8 cellular contexts compared by ENCODE assay signal in genomic region chr5:71782393-71782770, GRCh38.
DNase-seq lines count a peak whose midpoint lies in the region; ATAC-seq lines count a peak whose summit lies in the region.

No MANE protein-coding gene starts in this region.

- peak overlapping the region; percentile 59 for H3K4me3 Mint-ChIP-seq in memory B cell
- H3K4me3 Mint-ChIP-seq in effector memory CD8-positive, alpha-beta T cell = no peak overlapping the region

- H3K9me3 Mint-ChIP-seq in memory B cell = no peaks in the 10 kb centered on the region
- H3K9me3 Mint-ChIP-seq in effector memory CD8-positive, alpha-beta T cell = no peaks in the 10 kb centered on the region

- ATAC-seq in GM18498 (IDR thresholded peaks at IDR 0.05; ENCODE audit: unreplicated experiment) (peak; percentile 16), GM21381 (IDR thresholded peaks at IDR 0.05; ENCODE audit: unreplicated experiment) (peak; percentile 27), HG03565 (IDR thresholded peaks at IDR 0.05; ENCODE audit: unreplicated experiment) (peak; percentile 17), memory B cell (ENCODE audit: low read depth) (peak; percentile 66), GM21576 (IDR thresholded peaks at IDR 0.05; ENCODE audit: unreplicated experiment) (no peak)
- ATAC-seq in effector memory CD8-positive, alpha-beta T cell (replicated peaks) = no peak

- H3K36me3 Mint-ChIP-seq in memory B cell = no peaks in the 10 kb centered on the region
- no peaks in the 10 kb centered on the region for H3K36me3 Mint-ChIP-seq in effector memory CD8-positive, alpha-beta T cell (ENCODE audit: insufficient read depth)

- no peaks in the 10 kb centered on the region for H3K27me3 Mint-ChIP-seq in memory B cell
- peaks cover 34 to 59% of the 10 kb centered on the region in 2 donors for H3K27me3 Mint-ChIP-seq in effector memory CD8-positive, alpha-beta T cell

- DNase-seq in memory B cell (ENCODE audit: low spot score in 2 of 2) (peak in 1 of 2 donors; percentile 11), GOT3 (lab: John Stamatoyannopoulos, UW) (no peak), DMS 273 (lab: John Stamatoyannopoulos, UW; ENCODE audit: unreplicated experiment) (no peak)
- DNase-seq in effector memory CD8-positive, alpha-beta T cell = no peak

- H3K27ac Mint-ChIP-seq in memory B cell = peak overlapping the region; percentile 19
- no peak overlapping the region for H3K27ac Mint-ChIP-seq in effector memory CD8-positive, alpha-beta T cell

- H3K4me1 Mint-ChIP-seq in memory B cell = peaks cover 8% of the 10 kb centered on the region
- peaks cover 0 to 3% of the 10 kb centered on the region in 2 donors for H3K4me1 Mint-ChIP-seq in effector memory CD8-positive, alpha-beta T cell (ENCODE audit: low read depth in 2 of 2)

Comparison
In these comparisons a context has a peak if more than half of its experiments do, and no peak if none do; other contexts are left out.
1. ATAC-seq: peak in GM18498 (single experiment), GM21381 (single experiment), HG03565 (single experiment) and memory B cell (single experiment); none in effector memory CD8-positive, alpha-beta T cell (single experiment) and GM21576 (single experiment).